Comparison of ENCODE assay signal across 25 cellular contexts in genomic region chr1:156853761-156854160, GRCh38. TPM values are rescaled to one million over a fixed set of nuclear protein-coding genes. Genes with fewer than 3 reads are reported as not detected.
"Had no signal": no experiment of that assay in that cellular context is flagged by ENCODE, and none has a peak within 500 bp of the region (broad histone marks: within the 10 kb centered on the region; RNA-seq: fewer than 3 reads in every experiment).

No MANE protein-coding gene starts in this region.

- H3K9ac ChIP-seq: SK-N-SH had no signal

- H3K36me3 ChIP-seq: MG63 had no signal

- H3K4me3 ChIP-seq: MG63 had no signal

- H3K4me2 ChIP-seq: SK-N-SH had no signal

- ATAC-seq: Panc1, PC-3 had no signal

- DNase-seq: Karpas-422, KG1, MG63, NCI-H1092, NCI-H1105 treated with DMSO at 0.1 percent for 48 hours, NCI-H1417 treated with DMSO at 0.1 percent for 48 hours, NCI-H146, NCI-H1694 treated with DMSO at 0.1 percent for 48 hours, NCI-H1930, NCI-H2081, NCI-H2107, NCI-H226, NCI-H446, NCI-H510A, NCI-H524 treated with DMSO at 0.1 percent for 48 hours, NCI-H69, NCI-H774, PC-3, SHP77, SK-N-SH, SW 1271 had no signal

- H3K27ac ChIP-seq: RWPE1 had no signal

- H3K9me3 ChIP-seq: MG63, SK-N-SH had no signal

RNA-seq across cellular contexts. Expression of gene INSRR, which starts 5.2 kb away (rescaled TPM):
- total RNA-seq: HT1080, PC-3, SK-MEL-5 had no signal

RNA-seq across cellular contexts. Expression of gene SH2D2A, which starts 37.1 kb away (rescaled TPM):
- total RNA-seq: SK-MEL-5 had no signal
- polyA plus RNA-seq: SK-N-SH had no signal

RNA-seq across cellular contexts. Expression of gene PEAR1, which starts 39.8 kb away (rescaled TPM):
- total RNA-seq: SK-MEL-5 had no signal
